8 cellular contexts compared by ENCODE assay signal in the genomic region with DNA sequence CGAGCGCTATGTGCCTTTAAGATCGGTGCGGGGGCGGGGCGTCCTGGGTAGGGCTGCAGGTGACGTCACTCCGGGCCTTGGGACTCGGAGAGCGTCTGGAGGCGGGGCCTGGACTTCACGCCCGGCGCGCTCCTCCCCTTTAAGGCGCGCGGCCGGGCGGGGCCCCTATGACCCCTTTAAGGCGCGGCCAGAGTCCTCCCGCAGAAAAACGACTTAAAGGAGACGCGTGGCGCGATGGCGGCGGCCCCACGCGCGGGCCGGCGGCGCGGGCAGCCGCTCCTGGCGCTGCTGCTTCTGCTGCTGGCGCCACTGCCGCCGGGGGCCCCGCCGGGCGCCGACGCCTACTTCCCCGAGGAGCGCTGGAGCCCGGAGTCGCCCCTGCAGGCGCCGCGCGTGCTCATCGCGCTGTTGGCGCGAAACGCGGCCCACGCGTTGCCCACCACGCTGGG. TPM values are rescaled to one million over a fixed set of nuclear protein-coding genes. Genes with fewer than 3 reads are reported as not detected.
DNase-seq lines count a peak whose midpoint lies in the region; ATAC-seq and TF ChIP-seq lines count a peak whose summit lies in the region.

A gene (plus strand): TSS at position 170 of the 449 bp plus-strand sequence. CDS start 65 bp downstream, at position 235.

- H3K36me3 ChIP-seq in adipocyte (ENCODE audit: control insufficient read depth, insufficient read depth, low read length, severe bottlenecking) = peaks cover 16% of the 10 kb centered on the region
- peaks cover 5% of the 10 kb centered on the region for H3K36me3 ChIP-seq in cardiac muscle cell
- H3K36me3 ChIP-seq in trophoblast cell (ENCODE audit: control insufficient read depth in 1 of 2, insufficient read depth in 2 of 2, low read length in 2 of 2) = peaks cover 12 to 16% of the 10 kb centered on the region in 2 experiments
- peaks cover 0 to 33% (median 11%) of the 10 kb centered on the region in 3 donors for H3K36me3 ChIP-seq in tibial nerve

- peak within 1 kb of the TSS; percentile 82 for H3K4me2 ChIP-seq in trophoblast cell (ENCODE audit: low read length)

- TF ChIP-seq CTCF in GM10266 (IDR thresholded peaks at IDR 0.05; ENCODE audit: control insufficient read depth, insufficient read depth, low read depth, missing control alignments) = no peak
- TF ChIP-seq CTCF in cardiac muscle cell (IDR thresholded peaks at IDR 0.05; ENCODE audit: low read depth, low read length) = no peak
- TF ChIP-seq CTCF in tibial nerve (IDR thresholded peaks at IDR 0.05) = peak in 2 of 5 experiments; percentile 9 to 45

- H2AK5ac ChIP-seq in trophoblast cell (ENCODE audit: low read length) = peak within 1 kb of the TSS; percentile 1

- peak within 1 kb of the TSS; percentile 49 for H3K4ac ChIP-seq in trophoblast cell (ENCODE audit: low read depth, low read length)

- peaks cover 4% of the 10 kb centered on the region for H3K79me2 ChIP-seq in trophoblast cell (ENCODE audit: control insufficient read depth, insufficient read depth, low read length, poor library complexity)

- peaks cover 14 to 25% (median 23%) of the 10 kb centered on the region in 3 donors for H3K4me1 Mint-ChIP-seq in T-cell

- peak within 1 kb of the TSS; percentile 91 for H3K4me3 ChIP-seq in adipocyte (ENCODE audit: low read length)
- peak within 1 kb of the TSS; percentile 85 for H3K4me3 ChIP-seq in cardiac muscle cell
- H3K4me3 ChIP-seq in trophoblast cell (ENCODE audit: low read depth, low read length) = peak within 1 kb of the TSS; percentile 94
- peak within 1 kb of the TSS; percentile 77 to 99 (median 85) for H3K4me3 ChIP-seq in tibial nerve

- H3K4me3 Mint-ChIP-seq in T-cell = peak within 1 kb of the TSS; percentile 77 to 83 (median 80)

- peak within 1 kb of the TSS; percentile 45 for H2BK12ac ChIP-seq in trophoblast cell (ENCODE audit: low read length)

- TF ChIP-seq POLR2A in tibial nerve (IDR thresholded peaks at IDR 0.05) = peak; percentile 56 to 74

- H3K9me3 Mint-ChIP-seq in T-cell = no peaks in the 10 kb centered on the region

- peak within 1 kb of the TSS; percentile 60 for H2BK5ac ChIP-seq in trophoblast cell (ENCODE audit: low read depth, low read length, poor library complexity)

- TF ChIP-seq EP300 in tibial nerve (IDR thresholded peaks at IDR 0.05) = peak; percentile 44 to 78

- H3K27ac Mint-ChIP-seq in T-cell = peak within 1 kb of the TSS; percentile 6 to 46

- no CpG with 5 or more reads among the region's 64 CpGs for WGBS in trophoblast cell (ENCODE audit: extremely low coverage, insufficient coverage, insufficient read length)
- WGBS in tibial nerve, 2 donors = 0% methylated on average over 9 to 38 of the region's 64 CpGs

- no peaks in the 10 kb centered on the region for H3K27me3 ChIP-seq in adipocyte (replicated peaks; ENCODE audit: control insufficient read depth, insufficient read depth, low read length)
- no peaks in the 10 kb centered on the region for H3K27me3 ChIP-seq in cardiac muscle cell
- no peaks in the 10 kb centered on the region for H3K27me3 ChIP-seq in trophoblast cell (ENCODE audit: insufficient read depth, low read length)
- no peaks in the 10 kb centered on the region for H3K27me3 ChIP-seq in tibial nerve

- H2BK120ac ChIP-seq in trophoblast cell (ENCODE audit: insufficient read depth, low read length, poor library complexity) = peak within 1 kb of the TSS; percentile 61

- POLR2A ChIA-PET in T-cell (lab: Charles Lee) = no interaction called here

- no peak within 1 kb of the TSS for H3K23ac ChIP-seq in trophoblast cell (ENCODE audit: low read length)

- DNase-seq in GM10266 (ENCODE audit: extremely low spot score) = peak; percentile 99
- peak; percentile 99 for DNase-seq in NCI-H146 (lab: John Stamatoyannopoulos, UW)
- DNase-seq in T-cell = peak; percentile 92 to 100 (median 97)
- peak; percentile 100 for DNase-seq in adipocyte (ENCODE audit: low read depth)
- DNase-seq in cardiac muscle cell (ENCODE audit: low read depth in 1 of 2, low spot score in 1 of 2) = peak; percentile 98 to 100
- peak; percentile 99 for DNase-seq in trophoblast cell
- DNase-seq in tibial nerve (ENCODE audit: low spot score in 2 of 2) = peak; percentile 100

- peak within 1 kb of the TSS; percentile 49 for H4K91ac ChIP-seq in trophoblast cell (ENCODE audit: low read depth, low read length)

- peak within 1 kb of the TSS; percentile 81 for H4K8ac ChIP-seq in trophoblast cell (ENCODE audit: low read depth, low read length)

- H3K27ac ChIP-seq in cardiac muscle cell = no peak within 1 kb of the TSS
- H3K27ac ChIP-seq in trophoblast cell (ENCODE audit: low read depth, low read length) = no peak within 1 kb of the TSS
- peak within 1 kb of the TSS; percentile 76 to 94 (median 85) for H3K27ac ChIP-seq in tibial nerve

- H3K4me1 ChIP-seq in adipocyte (ENCODE audit: control insufficient read depth, insufficient read depth, low read length) (peaks cover 46% of the 10 kb centered on the region), cardiac muscle cell (ENCODE audit: low read depth) (no peaks in the 10 kb centered on the region), trophoblast cell (ENCODE audit: control insufficient read depth in 1 of 2, insufficient read depth in 2 of 2, low read length in 2 of 2) (peaks cover 3 to 6% of the 10 kb centered on the region in 2 experiments), tibial nerve (peaks cover 0 to 43% (median 16%) of the 10 kb centered on the region in 4 donors)

- H3K36me3 Mint-ChIP-seq in T-cell = peaks cover 13% of the 10 kb centered on the region

- CTCF ChIA-PET in T-cell (lab: Charles Lee) = no interaction called here

- H3K9me3 ChIP-seq in adipocyte (ENCODE audit: control insufficient read depth, low read length) (no peaks in the 10 kb centered on the region), cardiac muscle cell (ENCODE audit: low read depth) (no peaks in the 10 kb centered on the region), trophoblast cell (ENCODE audit: insufficient read depth, low read depth, low read length) (no peaks in the 10 kb centered on the region), tibial nerve (no peaks in the 10 kb centered on the region)

- H3K9ac ChIP-seq in adipocyte (ENCODE audit: low read length) (peak within 1 kb of the TSS; percentile 93), trophoblast cell (ENCODE audit: low read length) (peak within 1 kb of the TSS; percentile 73)

- ATAC-seq in HG02798 (IDR thresholded peaks at IDR 0.05; ENCODE audit: poor library complexity, unreplicated experiment) (peak; percentile 95), T-cell (replicated peaks in 1 of 4) (peak; percentile 99)

- H4K12ac ChIP-seq in trophoblast cell (ENCODE audit: low read depth, low read length) = peak within 1 kb of the TSS; percentile 65

- peak within 1 kb of the TSS; percentile 88 for H2AFZ ChIP-seq in trophoblast cell (ENCODE audit: insufficient read depth, low read length, poor library complexity)

- H3K18ac ChIP-seq in trophoblast cell (ENCODE audit: low read length) = peak within 1 kb of the TSS; percentile 39

- peaks cover 6% of the 10 kb centered on the region for H3K79me1 ChIP-seq in trophoblast cell (ENCODE audit: low read length)

- peak within 1 kb of the TSS; percentile 87 for H3K14ac ChIP-seq in trophoblast cell (ENCODE audit: low read length)

- H3K27me3 Mint-ChIP-seq in T-cell = no peaks in the 10 kb centered on the region

RNA-seq across cellular contexts. Expression of the gene that starts here (rescaled TPM):
- total RNA-seq in T-cell (10 to 100 TPM; 43.0 to 78.1 (median 70.8) TPM), cardiac muscle cell (62.9 and 93.5 TPM in 2 replicates), tibial nerve (100 to 1,000 TPM in 1 of 4 donors, 10 to 100 TPM in 3; 74.5 to 141 (median 88.2) TPM)
- 41.1 and 60.9 TPM in 2 replicates for polyA plus RNA-seq in cardiac muscle cell
- polyA plus RNA-seq in trophoblast cell (2013) = 61.9 and 62.0 TPM in 2 replicates

Comparison
In these comparisons a context has a peak if more than half of its experiments do, and no peak if none do; other contexts are left out.
1. H3K27ac ChIP-seq: peak in tibial nerve (4 of 4); none in cardiac muscle cell (single experiment) and trophoblast cell (single experiment).
2. Peak in every context shown above with its lines, with median percentiles within 50 percentile points of each other: DNase-seq and H3K4me3 ChIP-seq.